In the genomic region with DNA sequence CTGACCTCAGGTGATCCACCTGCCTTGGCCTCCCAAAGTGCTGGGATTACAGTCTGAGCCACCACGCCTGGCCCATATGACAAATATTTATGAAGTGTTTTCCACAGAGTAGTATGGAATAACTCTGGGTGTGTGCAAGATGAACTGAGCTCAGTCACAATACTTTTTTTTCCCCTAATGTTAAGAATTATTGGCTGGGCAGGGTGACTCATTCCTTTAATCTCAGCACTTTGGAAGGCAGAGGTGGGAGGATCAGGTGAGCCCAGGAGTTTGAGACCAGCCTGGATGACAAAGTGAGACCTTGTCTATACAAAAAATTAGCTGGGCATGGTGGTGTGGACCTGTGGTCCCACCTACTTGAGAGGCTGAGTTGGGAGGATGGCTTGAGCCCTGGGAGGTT, we compare ENCODE assay signal across 16 cellular contexts. TPM values are rescaled to one million over a fixed set of nuclear protein-coding genes. Genes with fewer than 3 reads are reported as not detected.
DNase-seq lines count a peak whose midpoint lies in the region; ATAC-seq and TF ChIP-seq lines count a peak whose summit lies in the region.
"Had no signal": no experiment of that assay in that cellular context is flagged by ENCODE, and none has a peak within 500 bp of the region (broad histone marks: within the 10 kb centered on the region; RNA-seq: fewer than 3 reads in every experiment).

No MANE protein-coding gene starts in this region.

- peaks cover 74% of the 10 kb centered on the region for H3K4me1 Mint-ChIP-seq in dendritic cell treated with granulocyte-macrophage colony-stimulating factor and Interleukin-4, amounts not matched to agents 40 ng/mL and 50 ng/mL, for 4 days (ENCODE audit: low read depth)
- peaks cover 66 to 68% of the 10 kb centered on the region in 2 donors for H3K4me1 Mint-ChIP-seq in natural killer cell

- H3K27ac Mint-ChIP-seq in dendritic cell treated with granulocyte-macrophage colony-stimulating factor and Interleukin-4, amounts not matched to agents 40 ng/mL and 50 ng/mL, for 4 days: peak overlapping the region; percentile 89
- peak overlapping the region; percentile 69 to 85 for H3K27ac Mint-ChIP-seq in natural killer cell
- H3K27ac Mint-ChIP-seq: neural progenitor cell had no signal

- H3K27me3 Mint-ChIP-seq in dendritic cell treated with granulocyte-macrophage colony-stimulating factor and Interleukin-4, amounts not matched to agents 40 ng/mL and 50 ng/mL, for 4 days: no peaks in the 10 kb centered on the region
- no peaks in the 10 kb centered on the region for H3K27me3 Mint-ChIP-seq in natural killer cell (ENCODE audit: low read depth in 2 of 2)

- no peak for ATAC-seq in natural killer cell
- ATAC-seq in GM21737 (IDR thresholded peaks at IDR 0.05; ENCODE audit: unreplicated experiment): no peak
- ATAC-seq: HepG2 had no signal

- H3K27ac ChIP-seq in Karpas-422 (ENCODE audit: low read length): peak overlapping the region; percentile 90
- H3K27ac ChIP-seq: neural progenitor cell had no signal

- H3K79me2 ChIP-seq in Karpas-422 (ENCODE audit: low read length): peaks cover 99% of the 10 kb centered on the region

- no peaks in the 10 kb centered on the region for H3K27me3 ChIP-seq in Karpas-422 (ENCODE audit: low read length)

- no peaks in the 10 kb centered on the region for H3K9me3 ChIP-seq in Karpas-422 (ENCODE audit: low read length)
- H3K9me3 ChIP-seq: Caco-2 had no signal

- no peaks in the 10 kb centered on the region for H3K9me3 Mint-ChIP-seq in dendritic cell treated with granulocyte-macrophage colony-stimulating factor and Interleukin-4, amounts not matched to agents 40 ng/mL and 50 ng/mL, for 4 days
- H3K9me3 Mint-ChIP-seq in natural killer cell: no peaks in the 10 kb centered on the region
- H3K9me3 Mint-ChIP-seq: neural progenitor cell; T-helper 1 cell treated with Interleukin-12 subunit alpha and Interleukin-12 subunit beta and Interleukin-4 antibody, amounts not matched to agents 30 μg/mL and 1 μg/mL, for 36 hours had no signal

- H3K4me3 ChIP-seq in Karpas-422 (ENCODE audit: low read length): no peak overlapping the region; the same call in 1 of the 2 replicates
- H3K4me3 ChIP-seq: neural progenitor cell had no signal

- DNase-seq in Caki2 (ENCODE audit: low read depth): peak; percentile 60
- DNase-seq in Karpas-422: peak; percentile 40
- no peak for DNase-seq in natural killer cell
- DNase-seq in ACHN: no peak
- no peak for DNase-seq in activated effector memory CD4-positive, alpha-beta T cell treated with anti-CD3 and anti-CD28 coated beads, Interleukin-2, amount 50 U/mL, for 16 hours
- DNase-seq: activated CD4-positive, alpha-beta T cell treated with anti-CD3 and anti-CD28 coated beads, Interleukin-2, amount 50 U/mL, for 48 hours; activated naive CD4-positive, alpha-beta T cell treated with anti-CD3 and anti-CD28 coated beads, Interleukin-2, amount 50 U/mL, for 16 hours; Caco-2; left ventricle myocardium superior; NCI-H1105; NCI-H345 had no signal

- H3K9ac ChIP-seq in Karpas-422 (ENCODE audit: low read length): peak overlapping the region; percentile 37; the same call in 1 of the 2 replicates
- H3K9ac ChIP-seq: neural progenitor cell had no signal

- peaks cover 39% of the 10 kb centered on the region for H4K20me1 ChIP-seq in Karpas-422 (ENCODE audit: insufficient read depth, low read depth, low read length)

- peaks cover 54% of the 10 kb centered on the region for H3K36me3 Mint-ChIP-seq in dendritic cell treated with granulocyte-macrophage colony-stimulating factor and Interleukin-4, amounts not matched to agents 40 ng/mL and 50 ng/mL, for 4 days (ENCODE audit: low read depth)
- no peaks in the 10 kb centered on the region for H3K36me3 Mint-ChIP-seq in natural killer cell
- H3K36me3 Mint-ChIP-seq: neural progenitor cell had no signal

- intact Hi-C loops in dendritic cell treated with granulocyte-macrophage colony-stimulating factor and Interleukin-4, amounts not matched to agents 40 ng/mL and 50 ng/mL, for 4 days (cut with micrococcal nuclease): no loop called here
- intact Hi-C loops in natural killer cell (cut with micrococcal nuclease): no loop called here

- no peak for TF ChIP-seq CTCF in natural killer cell (IDR thresholded peaks at IDR 0.05)

- in situ Hi-C loops in Caki2 (cut with HindIII; ENCODE audit: low pct_unique_long_range_greater_than_20kb, low sequenced_read_pairs): no loop called here
- in situ Hi-C loops in ACHN (cut with HindIII; ENCODE audit: low pct_ligation_motif_present, low pct_unique_long_range_greater_than_20kb, low sequenced_read_pairs): no loop called here

- H3K4me1 ChIP-seq in Karpas-422 (ENCODE audit: low read length): peaks cover 95% of the 10 kb centered on the region

- peaks cover 54% of the 10 kb centered on the region for H3K36me3 ChIP-seq in Karpas-422 (ENCODE audit: insufficient read depth, low read length)
- H3K36me3 ChIP-seq: neural progenitor cell had no signal

- H3K9me2 ChIP-seq in Karpas-422 (replicated peaks; ENCODE audit: insufficient read depth, low read length): no peaks in the 10 kb centered on the region

- H3K4me2 ChIP-seq in Karpas-422 (ENCODE audit: low read depth, low read length, poor library complexity, severe bottlenecking): peak overlapping the region; percentile 63
- H3K4me2 ChIP-seq: neural progenitor cell had no signal

- no peak overlapping the region for H2AFZ ChIP-seq in Karpas-422 (ENCODE audit: low read length)
- H2AFZ ChIP-seq: neural progenitor cell had no signal

- H3K4me3 Mint-ChIP-seq in dendritic cell treated with granulocyte-macrophage colony-stimulating factor and Interleukin-4, amounts not matched to agents 40 ng/mL and 50 ng/mL, for 4 days: no peak overlapping the region
- H3K4me3 Mint-ChIP-seq in natural killer cell: no peak overlapping the region
- H3K4me3 Mint-ChIP-seq: neural progenitor cell; T-helper 1 cell treated with Interleukin-12 subunit alpha and Interleukin-12 subunit beta and Interleukin-4 antibody, amounts not matched to agents 30 μg/mL and 1 μg/mL, for 36 hours had no signal

RNA-seq across cellular contexts. Expression of a gene that starts 6.4 kb away (rescaled TPM):
- total RNA-seq in Caki2 (2014; rRNA removed; shearing (Covaris generic); ENCODE audit: low replicate concordance): 23.3 and 33.3 TPM in 2 replicates
- total RNA-seq in Karpas-422 (2014; rRNA removed; shearing (Covaris generic); ENCODE audit: low replicate concordance): 90.3 and 132 TPM in 2 replicates
- total RNA-seq in natural killer cell: 100 to 1,000 TPM; 110 to 127 (median 111) TPM

Comparison
In these comparisons a context has a peak if more than half of its experiments do, and no peak if none do; other contexts are left out.
1. DNase-seq: peak in Caki2 (single experiment) and Karpas-422 (single experiment); none in natural killer cell (single experiment), ACHN (single experiment) and activated effector memory CD4-positive, alpha-beta T cell treated with anti-CD3 and anti-CD28 coated beads, Interleukin-2, amount 50 U/mL, for 16 hours (single experiment).